In the genomic region with DNA sequence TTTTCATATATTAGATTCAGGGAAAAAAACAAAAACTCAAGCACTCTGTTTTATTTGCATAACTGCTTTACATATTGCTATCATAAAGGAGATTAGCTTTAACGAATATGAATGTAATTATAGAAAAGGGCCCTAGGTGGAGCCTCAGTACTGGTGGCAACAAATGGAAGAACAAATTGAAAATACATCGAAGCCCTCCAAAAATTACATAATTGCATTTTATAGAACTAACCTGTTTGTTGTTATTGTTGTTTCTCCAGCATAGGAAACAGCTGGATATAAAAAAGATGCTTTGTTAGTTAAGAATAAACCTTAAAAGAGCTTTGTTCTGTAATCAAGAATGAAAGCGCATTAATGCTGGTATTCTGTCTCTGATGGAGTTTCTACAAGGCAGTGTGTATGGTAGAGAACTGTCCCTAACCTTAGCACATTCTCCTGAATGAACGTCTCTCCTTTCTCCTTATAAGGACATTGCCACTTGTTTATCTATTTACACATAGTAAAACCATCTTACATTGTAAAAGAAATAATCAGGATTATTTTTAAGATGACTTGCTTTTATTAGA, we compare ENCODE assay signal across 8 cellular contexts. TPM values are rescaled to one million over a fixed set of nuclear protein-coding genes. Genes with fewer than 3 reads are reported as not detected.
DNase-seq lines count a peak whose midpoint lies in the region; ATAC-seq and TF ChIP-seq lines count a peak whose summit lies in the region.

No MANE protein-coding gene starts in this region.

- H3K27ac ChIP-seq in esophagus squamous epithelium (no peak overlapping the region), ovary (no peak overlapping the region)

- peaks cover 0 to 20% (median 6%) of the 10 kb centered on the region in 3 donors for H3K4me1 ChIP-seq in esophagus squamous epithelium
- no peaks in the 10 kb centered on the region for H3K4me1 ChIP-seq in ovary (ENCODE audit: insufficient read depth)

- ATAC-seq in GM21723 (IDR thresholded peaks at IDR 0.05; ENCODE audit: unreplicated experiment) = peak; percentile 86

- TF ChIP-seq CTCF in GM06990 (IDR thresholded peaks at IDR 0.05; ENCODE audit: insufficient read depth, low read length, poor library complexity, severe bottlenecking) (peak; percentile 57), esophagus squamous epithelium (IDR thresholded peaks at IDR 0.05) (peak; percentile 18 to 70 (median 55)), ovary (IDR thresholded peaks at IDR 0.05) (peak in 2 of 3 donors; percentile 34 to 43), lower leg skin (IDR thresholded peaks at IDR 0.05) (no peak)

- no peaks in the 10 kb centered on the region for H3K27me3 ChIP-seq in GM06990 (replicated peaks; ENCODE audit: control insufficient read depth, insufficient read depth, low read length)
- no peaks in the 10 kb centered on the region for H3K27me3 ChIP-seq in esophagus squamous epithelium
- H3K27me3 ChIP-seq in ovary = no peaks in the 10 kb centered on the region

- intact Hi-C loops in esophagus squamous epithelium (cut with DNase I) (no loop called here), ovary (cut with DNase I) (loop anchor here in 1 of 4 donors (5.0 kb wide), 1 partner anchor 141 kb away; no protein-coding TSS in a partner anchor), lower leg skin (cut with DNase I; ENCODE audit: low total_unique reads) (no loop called here)

- no peaks in the 10 kb centered on the region for H3K36me3 ChIP-seq in GM06990 (ENCODE audit: control insufficient read depth, insufficient read depth, low read length)
- no peaks in the 10 kb centered on the region for H3K36me3 ChIP-seq in esophagus squamous epithelium
- no peaks in the 10 kb centered on the region for H3K36me3 ChIP-seq in ovary

- H3K4me3 ChIP-seq in GM06990 (replicated peaks; ENCODE audit: low read depth, low read length) (no peak overlapping the region), esophagus squamous epithelium (peak overlapping the region; percentile 5 to 51 (median 23)), ovary (peak overlapping the region; percentile 8), lower leg skin (ENCODE audit: low read depth, poor library complexity, severe bottlenecking) (no peak overlapping the region)

- DNase-seq in GM06990 (ENCODE audit: extremely low read depth, insufficient read length) (peak; percentile 9), LHCN-M2 (ENCODE audit: low read depth) (peak; percentile 51), SHP77 (lab: John Stamatoyannopoulos, UW) (peak; percentile 19 to 32), esophagus squamous epithelium (lab: John Stamatoyannopoulos, UW) (no peak), ovary (no peak), amniotic stem cell (lab: John Stamatoyannopoulos, UW) (no peak), lower leg skin (ENCODE audit: low spot score in 2 of 2) (no peak)

- no peak for TF ChIP-seq POLR2A in esophagus squamous epithelium (IDR thresholded peaks at IDR 0.05)
- TF ChIP-seq POLR2A in ovary (IDR thresholded peaks at IDR 0.05) = no peak
- TF ChIP-seq POLR2A in lower leg skin (IDR thresholded peaks at IDR 0.05) = no peak

- TF ChIP-seq EP300 in ovary (IDR thresholded peaks at IDR 0.05) = no peak

- 16 to 24% methylated on average over 4 of the region's 4 CpGs for WGBS in esophagus squamous epithelium, 2 donors
- 13 to 26% (median 17%) methylated on average over 4 of the region's 4 CpGs for WGBS in ovary, 3 donors
- 19 to 21% methylated on average over 4 of the region's 4 CpGs for whole genome bisulfite sequencing in lower leg skin, 2 donors

- H3K9me3 ChIP-seq in esophagus squamous epithelium = no peaks in the 10 kb centered on the region
- no peaks in the 10 kb centered on the region for H3K9me3 ChIP-seq in ovary

RNA-seq across cellular contexts. Expression of a gene that starts 33.7 kb away (rescaled TPM):
- 2.2 and 3.6 TPM in 2 replicates for total RNA-seq in LHCN-M2 (2014; rRNA removed)
- 0.79 TPM for polyA plus RNA-seq in LHCN-M2 (2012)
- 1 to 10 TPM; 1.2 to 3.6 (median 2.4) TPM for total RNA-seq in esophagus squamous epithelium
- total RNA-seq in ovary = 10 to 100 TPM in 2 of 7 donors, 1 to 10 TPM in 5; 8.0 to 11.4 (median 9.4) TPM
- polyA plus RNA-seq in ovary = 1 to 10 TPM; 4.9 to 6.8 TPM
- total RNA-seq in lower leg skin = 1 to 10 TPM; 1.8 to 2.8 (median 2.2) TPM

Comparison
In these comparisons a context has a peak if more than half of its experiments do, and no peak if none do; other contexts are left out.
1. DNase-seq: peak in GM06990 (single experiment), LHCN-M2 (single experiment) and SHP77 (2 of 2); none in esophagus squamous epithelium (single experiment), ovary (0 of 5), amniotic stem cell (single experiment) and lower leg skin (0 of 2).
2. H3K4me3 ChIP-seq: peak in esophagus squamous epithelium (4 of 4) and ovary (single experiment); none in GM06990 (single experiment) and lower leg skin (single experiment).
3. CTCF ChIP-seq: peak in GM06990 (single experiment), esophagus squamous epithelium (6 of 6) and ovary (2 of 3); none in lower leg skin (0 of 3).